In the genomic region with DNA sequence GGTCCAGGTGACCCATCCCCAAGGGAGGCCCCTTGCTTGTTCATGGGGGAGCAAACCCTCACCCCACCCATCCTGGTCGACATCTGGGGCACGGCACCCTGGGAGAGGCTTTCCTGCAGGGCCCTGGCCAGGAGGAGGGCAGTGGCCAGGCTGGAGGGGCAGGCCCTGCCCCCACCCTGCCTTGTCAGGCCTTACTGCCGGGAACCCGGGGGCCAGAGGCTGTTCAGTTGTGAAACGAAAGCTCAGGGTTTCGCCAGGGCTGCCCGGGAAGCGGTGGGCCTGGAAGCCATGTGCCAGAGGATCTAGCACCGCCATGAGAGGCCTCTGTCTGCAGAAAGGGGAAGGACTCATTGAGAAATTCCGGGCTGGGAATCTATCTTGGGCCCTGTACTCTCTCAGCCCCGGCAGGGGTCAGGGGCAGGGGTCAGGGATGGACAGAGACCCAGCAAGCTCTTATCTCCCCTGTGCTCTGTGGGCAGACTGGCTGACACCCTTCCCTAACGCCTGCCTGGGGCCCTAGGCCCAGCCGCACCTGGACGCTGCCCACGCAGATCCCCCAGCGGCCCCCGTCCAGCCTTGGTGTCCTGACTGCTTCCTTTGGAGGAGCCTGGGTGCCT, we compare ENCODE assay signal across 1 cellular context.
TF ChIP-seq lines count a peak whose summit lies in the region.

No MANE protein-coding gene starts in this region.

TF ChIP-seq in H1, 55 proteins besides CTCF, POLR2A, EP300 and RAD21:
- no peak for TF ChIP-seq SP1 (IDR thresholded peaks at IDR 0.05; ENCODE audit: low read depth, low read length)
- TF ChIP-seq CBX8 (IDR thresholded peaks at IDR 0.05; ENCODE audit: borderline replicate concordance, low read depth, low read length), result no peak
- TF ChIP-seq SP2 (IDR thresholded peaks at IDR 0.05; ENCODE audit: low read length), result no peak
- TF ChIP-seq CEBPB (IDR thresholded peaks at IDR 0.05; ENCODE audit: low read depth, low read length), result no peak
- TF ChIP-seq BACH1 (IDR thresholded peaks at IDR 0.05; ENCODE audit: low read length), result no peak
- no peak for TF ChIP-seq GTF2F1 (IDR thresholded peaks at IDR 0.05; ENCODE audit: borderline replicate concordance, low read depth, low read length)
- TF ChIP-seq FOSL1 (IDR thresholded peaks at IDR 0.05; ENCODE audit: insufficient read depth, low read depth, low read length), result no peak
- TF ChIP-seq SP4 (IDR thresholded peaks at IDR 0.05; ENCODE audit: low read length), result no peak
- TF ChIP-seq NANOG (IDR thresholded peaks at IDR 0.05; ENCODE audit: insufficient read depth, low read depth, low read length, poor library complexity, severe bottlenecking), result no peak
- no peak for TF ChIP-seq CHD2 (IDR thresholded peaks at IDR 0.05; ENCODE audit: low read length)
- TF ChIP-seq RNF2 (IDR thresholded peaks at IDR 0.05; ENCODE audit: borderline replicate concordance, low read depth, low read length, missing control alignments, poor library complexity, severe bottlenecking), result no peak
- no peak for TF ChIP-seq RXRA (IDR thresholded peaks at IDR 0.05; ENCODE audit: insufficient read depth, low read depth, low read length)
- TF ChIP-seq SIX5 (IDR thresholded peaks at IDR 0.05; ENCODE audit: low read depth, low read length), result no peak
- TF ChIP-seq TEAD4 (IDR thresholded peaks at IDR 0.05; ENCODE audit: low read depth, low read length), result no peak
- no peak for TF ChIP-seq SRF (IDR thresholded peaks at IDR 0.05; ENCODE audit: low read depth, low read length)
TF ChIP-seq in H1: peak in this region for 0.
